ENCODE assay signal across 8 cellular contexts in the genomic region with DNA sequence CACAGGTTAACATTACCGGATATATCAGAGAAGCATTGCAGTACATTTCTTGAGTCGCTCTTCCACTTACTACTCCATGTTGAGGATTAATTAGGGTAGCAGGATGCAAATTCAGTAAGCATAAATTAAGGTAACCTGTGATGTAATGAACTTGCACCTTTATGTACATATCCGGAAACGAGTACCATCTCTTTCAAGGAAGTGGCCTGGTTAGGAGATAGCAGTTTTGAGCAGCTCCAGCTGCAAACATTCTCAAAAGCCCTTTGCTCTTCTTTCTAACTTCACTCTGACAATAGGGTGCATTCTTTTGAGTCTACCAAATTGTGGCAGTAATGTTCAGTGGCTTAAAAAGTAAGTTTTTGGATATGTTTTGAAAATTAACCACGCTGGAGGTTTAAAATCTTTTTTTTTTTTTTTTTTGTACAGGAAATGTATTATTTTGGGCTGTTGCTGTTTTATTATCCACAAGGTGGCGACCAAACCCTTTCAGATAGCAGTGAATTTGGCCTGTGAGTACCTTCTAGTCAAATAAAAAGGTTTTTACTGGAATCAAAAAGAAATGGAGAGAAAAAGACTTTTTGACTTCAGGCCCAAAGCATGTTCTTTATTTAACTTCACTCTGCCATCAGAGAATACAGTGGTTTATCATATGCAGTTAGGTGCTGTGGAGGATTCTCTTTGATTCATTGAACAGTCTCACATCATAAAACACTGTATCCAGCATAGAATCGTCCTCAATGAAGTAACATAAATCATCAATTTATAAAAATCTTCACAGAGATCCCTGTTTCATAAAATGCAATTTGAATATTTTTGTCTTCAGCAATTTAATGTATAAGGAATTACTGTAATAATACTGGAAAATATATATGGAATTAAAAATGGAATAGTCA. TPM values are rescaled to one million over a fixed set of nuclear protein-coding genes. Genes with fewer than 3 reads are reported as not detected.
A peak's percentile ranks its signal among the peaks of the same experiment; 100 is the strongest.
DNase-seq lines count a peak whose midpoint lies in the region; ATAC-seq and TF ChIP-seq lines count a peak whose summit lies in the region.

No MANE protein-coding gene starts in this region.

- peaks cover 13 to 25% of the 10 kb centered on the region in 2 donors for H3K36me3 Mint-ChIP-seq in CD4-positive, alpha-beta memory T cell
- H3K36me3 Mint-ChIP-seq in endodermal cell (ENCODE audit: low read depth), result peaks cover 14% of the 10 kb centered on the region
- peaks cover 8% of the 10 kb centered on the region for H3K36me3 Mint-ChIP-seq in natural killer cell treated with Interleukin-12 subunit alpha and Interleukin-12 subunit beta and Interleukin-15 and Interleukin-18, amount 100 ng/mL, for 72 hours

- no peak overlapping the region for H3K9ac ChIP-seq in endodermal cell (ENCODE audit: extremely low read depth, low read length, poor library complexity, severe bottlenecking)

- H3K36me3 ChIP-seq in CD4-positive, alpha-beta memory T cell (ENCODE audit: insufficient read depth, low read length), result peaks cover 14% of the 10 kb centered on the region
- H3K36me3 ChIP-seq in endodermal cell (ENCODE audit: control insufficient read depth, insufficient read depth, low read length), result peaks cover 13% of the 10 kb centered on the region

- POLR2A ChIA-PET in CD4-positive, alpha-beta memory T cell (lab: Charles Lee; ENCODE audit: partially characterized antibody), result interaction anchor here (5.5 kb wide), 1 partner anchor 9 kb away, joined by 39 read pairs; the partner anchor contains the start of genes FAM217B and PPP1R3D

- H3K9me3 Mint-ChIP-seq in CD4-positive, alpha-beta memory T cell, result no peaks in the 10 kb centered on the region
- H3K9me3 Mint-ChIP-seq in endodermal cell, result no peaks in the 10 kb centered on the region
- no peaks in the 10 kb centered on the region for H3K9me3 Mint-ChIP-seq in natural killer cell treated with Interleukin-12 subunit alpha and Interleukin-12 subunit beta and Interleukin-15 and Interleukin-18, amount 100 ng/mL, for 72 hours

- TF ChIP-seq CTCF in GM13976 (IDR thresholded peaks at IDR 0.05; ENCODE audit: borderline replicate concordance, control extremely low read depth, extremely low read depth, insufficient read depth, missing control alignments) (peak; percentile 43), LNCAP (IDR thresholded peaks at IDR 0.05) (peak; percentile 76), endodermal cell (conservative IDR thresholded peaks at IDR 0.05) (peak; percentile 79)

- in situ Hi-C loops in GM13976 (cut with MboI; ENCODE audit: low sequenced_read_pairs, unreplicated experiment), result no loop called here

- ATAC-seq in natural killer cell treated with Interleukin-12 subunit alpha and Interleukin-12 subunit beta and Interleukin-15 and Interleukin-18, amount 100 ng/mL, for 72 hours, result peak in 1 of 2 donors; percentile 64

- peak overlapping the region; percentile 82 to 97 (median 91) for H3K27ac Mint-ChIP-seq in CD4-positive, alpha-beta memory T cell
- no peak overlapping the region for H3K27ac Mint-ChIP-seq in endodermal cell
- H3K27ac Mint-ChIP-seq in natural killer cell treated with Interleukin-12 subunit alpha and Interleukin-12 subunit beta and Interleukin-15 and Interleukin-18, amount 100 ng/mL, for 72 hours, result peak overlapping the region; percentile 78 to 91

- 65 to 69% methylated on average over 5 to 7 of the region's 7 CpGs for WGBS in endodermal cell (ENCODE audit: insufficient coverage in 1 of 2, insufficient read length in 1 of 2), 2 experiments

- H3K4me1 Mint-ChIP-seq in CD4-positive, alpha-beta memory T cell, result peaks cover 11 to 25% (median 12%) of the 10 kb centered on the region in 4 donors
- peaks cover 8% of the 10 kb centered on the region for H3K4me1 Mint-ChIP-seq in endodermal cell
- H3K4me1 Mint-ChIP-seq in natural killer cell treated with Interleukin-12 subunit alpha and Interleukin-12 subunit beta and Interleukin-15 and Interleukin-18, amount 100 ng/mL, for 72 hours (ENCODE audit: low read depth in 2 of 2), result peaks cover 8 to 11% of the 10 kb centered on the region in 2 donors

- no peak overlapping the region for H3K4me3 ChIP-seq in CD4-positive, alpha-beta memory T cell (ENCODE audit: low read length in 2 of 2)
- H3K4me3 ChIP-seq in endodermal cell (ENCODE audit: low read length), result no peak overlapping the region

- peak overlapping the region; percentile 40 to 78 (median 72) for H3K4me3 Mint-ChIP-seq in CD4-positive, alpha-beta memory T cell
- H3K4me3 Mint-ChIP-seq in endodermal cell, result no peak overlapping the region
- peak overlapping the region; percentile 58 for H3K4me3 Mint-ChIP-seq in natural killer cell treated with Interleukin-12 subunit alpha and Interleukin-12 subunit beta and Interleukin-15 and Interleukin-18, amount 100 ng/mL, for 72 hours

- H3K27me3 Mint-ChIP-seq in CD4-positive, alpha-beta memory T cell, result no peaks in the 10 kb centered on the region
- H3K27me3 Mint-ChIP-seq in endodermal cell (ENCODE audit: insufficient read depth), result peaks cover 15% of the 10 kb centered on the region
- H3K27me3 Mint-ChIP-seq in natural killer cell treated with Interleukin-12 subunit alpha and Interleukin-12 subunit beta and Interleukin-15 and Interleukin-18, amount 100 ng/mL, for 72 hours, result no peaks in the 10 kb centered on the region

- CTCF ChIA-PET in CD4-positive, alpha-beta memory T cell (lab: Charles Lee; ENCODE audit: partially characterized antibody), result interaction anchor here (0.7 to 10.7 kb wide), 13 partner anchors 9 to 1938 kb away, joined by 3 to 120 read pairs (median 4); partner anchors contain the start of genes CDH26, FAM217B, PPP1R3D and SYCP2

- H3K9me3 ChIP-seq in CD4-positive, alpha-beta memory T cell (ENCODE audit: control insufficient read depth in 1 of 2, low read length in 2 of 2), result no peaks in the 10 kb centered on the region
- H3K9me3 ChIP-seq in endodermal cell (ENCODE audit: control insufficient read depth, low read length), result no peaks in the 10 kb centered on the region

- H3K27ac ChIP-seq in CD4-positive, alpha-beta memory T cell (ENCODE audit: low read depth, low read length), result peak overlapping the region; percentile 36
- H3K27ac ChIP-seq in endodermal cell (ENCODE audit: low read depth, low read length), result no peak overlapping the region

- peak; percentile 62 to 71 (median 69) for DNase-seq in CD4-positive, alpha-beta memory T cell
- DNase-seq in GM13976 (ENCODE audit: low spot score), result peak; percentile 32
- peak; percentile 59 for DNase-seq in SW480 (ENCODE audit: low spot score)
- no peak for DNase-seq in endodermal cell
- no peak for DNase-seq in natural killer cell treated with Interleukin-12 subunit alpha and Interleukin-12 subunit beta and Interleukin-15 and Interleukin-18, amount 100 ng/mL, for 72 hours (ENCODE audit: low spot score)
- no peak for DNase-seq in activated effector memory CD4-positive, alpha-beta T cell treated with anti-CD3 and anti-CD28 coated beads, Interleukin-2, amount 50 U/mL, for 16 hours
- no peak for DNase-seq in iPS-NIHi11 (ENCODE audit: low spot score)

- intact Hi-C loops in CD4-positive, alpha-beta memory T cell (cut with micrococcal nuclease), result loop anchor here (1.0 to 5.0 kb wide), 5 partner anchors 9 to 1938 kb away; partner anchors contain the start of genes FAM217B and PPP1R3D

- H3K4me1 ChIP-seq in CD4-positive, alpha-beta memory T cell (ENCODE audit: insufficient read depth, low read length), result peaks cover 10% of the 10 kb centered on the region
- no peaks in the 10 kb centered on the region for H3K4me1 ChIP-seq in endodermal cell (ENCODE audit: control insufficient read depth, insufficient read depth, low read length)

- no peaks in the 10 kb centered on the region for H3K27me3 ChIP-seq in CD4-positive, alpha-beta memory T cell (ENCODE audit: insufficient read depth, low read length)
- H3K27me3 ChIP-seq in endodermal cell (ENCODE audit: control insufficient read depth, insufficient read depth, low read length, poor library complexity, severe bottlenecking), result no peaks in the 10 kb centered on the region

RNA-seq across cellular contexts. Expression of gene FAM217B, which starts 8.9 kb away (rescaled TPM):
- 10 to 100 TPM; 43.7 to 44.1 TPM for total RNA-seq in CD4-positive, alpha-beta memory T cell
- 10 to 100 TPM; 13.4 to 25.0 TPM for polyA plus RNA-seq in CD4-positive, alpha-beta memory T cell
- total RNA-seq in endodermal cell, result 10 to 100 TPM; 24.4 to 25.1 TPM
- polyA plus RNA-seq in endodermal cell (2013, experiment 1 of 2), result 21.6 TPM
- polyA plus RNA-seq in endodermal cell (2013, experiment 2 of 2), result 21.7 TPM
- total RNA-seq in natural killer cell treated with Interleukin-12 subunit alpha and Interleukin-12 subunit beta and Interleukin-15 and Interleukin-18, amount 100 ng/mL, for 72 hours, result 10 to 100 TPM; 27.7 to 31.7 TPM

RNA-seq across cellular contexts. Expression of gene PPP1R3D, which starts 9.0 kb away (rescaled TPM):
- total RNA-seq in CD4-positive, alpha-beta memory T cell, result 10 to 100 TPM; 13.2 to 15.0 TPM
- 1 to 10 TPM; 2.2 to 2.8 TPM for polyA plus RNA-seq in CD4-positive, alpha-beta memory T cell
- total RNA-seq in endodermal cell, result 1 to 10 TPM; 3.9 to 6.1 TPM
- 3.2 TPM for polyA plus RNA-seq in endodermal cell (2013, experiment 1 of 2)
- 3.3 TPM for polyA plus RNA-seq in endodermal cell (2013, experiment 2 of 2)
- 10 to 100 TPM; 10.2 to 16.4 TPM for total RNA-seq in natural killer cell treated with Interleukin-12 subunit alpha and Interleukin-12 subunit beta and Interleukin-15 and Interleukin-18, amount 100 ng/mL, for 72 hours

RNA-seq across cellular contexts. Expression of gene CDH26, which starts 9.1 kb away (rescaled TPM):
- 1 to 10 TPM; 4.1 to 4.4 TPM for total RNA-seq in CD4-positive, alpha-beta memory T cell
- polyA plus RNA-seq in CD4-positive, alpha-beta memory T cell, result under 1 TPM in 1 of 2 donors, not detected in 1; 0.55 TPM
- 1 to 10 TPM in 1 of 2 donors, under 1 TPM in 1; 0.97 to 2.0 TPM for total RNA-seq in endodermal cell
- polyA plus RNA-seq in endodermal cell (2013, experiment 1 of 2), result 0.32 TPM
- polyA plus RNA-seq in endodermal cell (2013, experiment 2 of 2), result 0.37 TPM
- 1 to 10 TPM; 1.8 TPM for total RNA-seq in natural killer cell treated with Interleukin-12 subunit alpha and Interleukin-12 subunit beta and Interleukin-15 and Interleukin-18, amount 100 ng/mL, for 72 hours

RNA-seq across cellular contexts. Expression of gene SYCP2, which starts 15.6 kb away (rescaled TPM):
- total RNA-seq in CD4-positive, alpha-beta memory T cell, result 1 to 10 TPM; 4.0 to 5.4 TPM
- polyA plus RNA-seq in CD4-positive, alpha-beta memory T cell, result 1 to 10 TPM in 1 of 2 donors, under 1 TPM in 1; 0.91 to 1.6 TPM
- 1 to 10 TPM; 1.2 to 1.4 TPM for total RNA-seq in endodermal cell
- polyA plus RNA-seq in endodermal cell (2013, experiment 1 of 2), result 0.43 TPM
- polyA plus RNA-seq in endodermal cell (2013, experiment 2 of 2), result 0.21 TPM
- total RNA-seq in natural killer cell treated with Interleukin-12 subunit alpha and Interleukin-12 subunit beta and Interleukin-15 and Interleukin-18, amount 100 ng/mL, for 72 hours, result 1 to 10 TPM; 1.4 to 4.4 TPM

Comparison
In these comparisons a context has a peak if more than half of its experiments do, and no peak if none do; other contexts are left out.
1. DNase-seq: peak in CD4-positive, alpha-beta memory T cell (5 of 5), GM13976 (single experiment) and SW480 (single experiment); none in endodermal cell (single experiment), natural killer cell treated with Interleukin-12 subunit alpha and Interleukin-12 subunit beta and Interleukin-15 and Interleukin-18, amount 100 ng/mL, for 72 hours (single experiment), activated effector memory CD4-positive, alpha-beta T cell treated with anti-CD3 and anti-CD28 coated beads, Interleukin-2, amount 50 U/mL, for 16 hours (single experiment) and iPS-NIHi11 (single experiment).
2. Peak in every context shown above with its lines, with median percentiles within 50 percentile points of each other: CTCF ChIP-seq.